1 cellular context compared by ENCODE assay signal in the genomic region with DNA sequence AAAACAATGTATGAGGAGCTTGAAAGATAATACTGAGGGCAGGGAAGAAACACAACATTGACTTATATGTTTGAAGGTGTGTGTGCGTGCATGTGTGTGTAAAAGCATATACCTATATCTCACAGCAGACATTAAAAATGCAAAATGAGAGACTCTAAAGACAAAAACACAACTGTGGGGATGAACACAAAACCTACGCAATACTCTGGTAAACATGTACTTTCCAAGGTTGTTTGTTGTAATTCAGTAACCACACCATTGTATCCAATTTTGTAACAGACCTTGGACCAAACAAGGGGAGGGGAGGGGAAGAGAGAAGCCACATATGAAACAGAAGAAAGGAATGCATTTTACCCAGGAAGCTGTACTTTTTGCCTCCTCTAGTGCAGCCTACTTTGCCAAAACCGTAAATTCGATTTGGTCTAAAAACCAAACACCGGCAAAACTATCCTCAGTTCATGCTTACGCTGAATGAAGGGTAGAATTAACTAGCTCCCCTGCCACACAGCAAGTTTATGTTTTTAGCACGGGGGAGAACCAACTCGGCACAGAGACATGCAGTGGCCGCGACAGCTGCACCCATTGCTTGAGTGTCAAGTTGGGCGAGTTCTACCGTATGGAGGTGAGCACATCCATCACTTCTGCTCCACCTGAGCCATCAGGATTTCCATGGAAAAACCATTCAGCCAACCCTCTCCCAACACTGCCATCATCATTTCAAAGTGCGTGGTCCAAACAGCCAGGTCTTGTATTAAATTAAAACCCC.
TF ChIP-seq lines count a peak whose summit lies in the region.

No MANE protein-coding gene starts in this region.

TF ChIP-seq in HepG2, 621 proteins besides CTCF, POLR2A, EP300 and RAD21 (continued from another document and continues in another):
- TF ChIP-seq, protein P1, sequence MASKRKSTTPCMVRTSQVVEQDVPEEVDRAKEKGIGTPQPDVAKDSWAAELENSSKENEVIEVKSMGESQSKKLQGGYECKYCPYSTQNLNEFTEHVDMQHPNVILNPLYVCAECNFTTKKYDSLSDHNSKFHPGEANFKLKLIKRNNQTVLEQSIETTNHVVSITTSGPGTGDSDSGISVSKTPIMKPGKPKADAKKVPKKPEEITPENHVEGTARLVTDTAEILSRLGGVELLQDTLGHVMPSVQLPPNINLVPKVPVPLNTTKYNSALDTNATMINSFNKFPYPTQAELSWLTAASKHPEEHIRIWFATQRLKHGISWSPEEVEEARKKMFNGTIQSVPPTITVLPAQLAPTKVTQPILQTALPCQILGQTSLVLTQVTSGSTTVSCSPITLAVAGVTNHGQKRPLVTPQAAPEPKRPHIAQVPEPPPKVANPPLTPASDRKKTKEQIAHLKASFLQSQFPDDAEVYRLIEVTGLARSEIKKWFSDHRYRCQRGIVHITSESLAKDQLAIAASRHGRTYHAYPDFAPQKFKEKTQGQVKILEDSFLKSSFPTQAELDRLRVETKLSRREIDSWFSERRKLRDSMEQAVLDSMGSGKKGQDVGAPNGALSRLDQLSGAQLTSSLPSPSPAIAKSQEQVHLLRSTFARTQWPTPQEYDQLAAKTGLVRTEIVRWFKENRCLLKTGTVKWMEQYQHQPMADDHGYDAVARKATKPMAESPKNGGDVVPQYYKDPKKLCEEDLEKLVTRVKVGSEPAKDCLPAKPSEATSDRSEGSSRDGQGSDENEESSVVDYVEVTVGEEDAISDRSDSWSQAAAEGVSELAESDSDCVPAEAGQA (IDR thresholded peaks at IDR 0.05; ENCODE audit: low read depth): no peak
- TF ChIP-seq, protein P1 (CRISPR knock-in tag; IDR thresholded peaks at IDR 0.05; ENCODE audit: borderline replicate concordance): no peak
- TF ChIP-seq FOXA1 (IDR thresholded peaks at IDR 0.05): peak; percentile 82
- TF ChIP-seq FOXA1 (CRISPR knock-in tag; IDR thresholded peaks at IDR 0.05): peak; percentile 93
- no peak for TF ChIP-seq SRSF1 (optimal IDR thresholded peaks at IDR 0.05; ENCODE audit: low read depth, low read length)
- TF ChIP-seq, protein P2, sequence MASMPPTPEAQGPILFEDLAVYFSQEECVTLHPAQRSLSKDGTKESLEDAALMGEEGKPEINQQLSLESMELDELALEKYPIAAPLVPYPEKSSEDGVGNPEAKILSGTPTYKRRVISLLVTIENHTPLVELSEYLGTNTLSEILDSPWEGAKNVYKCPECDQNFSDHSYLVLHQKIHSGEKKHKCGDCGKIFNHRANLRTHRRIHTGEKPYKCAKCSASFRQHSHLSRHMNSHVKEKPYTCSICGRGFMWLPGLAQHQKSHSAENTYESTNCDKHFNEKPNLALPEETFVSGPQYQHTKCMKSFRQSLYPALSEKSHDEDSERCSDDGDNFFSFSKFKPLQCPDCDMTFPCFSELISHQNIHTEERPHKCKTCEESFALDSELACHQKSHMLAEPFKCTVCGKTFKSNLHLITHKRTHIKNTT (CRISPR knock-in tag; IDR thresholded peaks at IDR 0.05): no peak
- peak; percentile 74; the same call in 1 of the 2 replicates for TF ChIP-seq JUNB (CRISPR knock-in tag; IDR thresholded peaks at IDR 0.05; ENCODE audit: borderline replicate concordance)
- TF ChIP-seq ZEB1 (IDR thresholded peaks at IDR 0.05; ENCODE audit: insufficient replicate concordance, low read depth): no peak
- no peak for TF ChIP-seq MTA3 (CRISPR knock-in tag; IDR thresholded peaks at IDR 0.05)
- TF ChIP-seq ZNF3 (CRISPR knock-in tag; IDR thresholded peaks at IDR 0.05): no peak
- TF ChIP-seq, protein P3, sequence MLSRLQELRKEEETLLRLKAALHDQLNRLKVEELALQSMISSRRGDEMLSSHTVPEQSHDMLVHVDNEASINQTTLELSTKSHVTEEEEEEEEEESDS (CRISPR knock-in tag; IDR thresholded peaks at IDR 0.05; ENCODE audit: borderline replicate concordance): no peak
- TF ChIP-seq, protein P4, sequence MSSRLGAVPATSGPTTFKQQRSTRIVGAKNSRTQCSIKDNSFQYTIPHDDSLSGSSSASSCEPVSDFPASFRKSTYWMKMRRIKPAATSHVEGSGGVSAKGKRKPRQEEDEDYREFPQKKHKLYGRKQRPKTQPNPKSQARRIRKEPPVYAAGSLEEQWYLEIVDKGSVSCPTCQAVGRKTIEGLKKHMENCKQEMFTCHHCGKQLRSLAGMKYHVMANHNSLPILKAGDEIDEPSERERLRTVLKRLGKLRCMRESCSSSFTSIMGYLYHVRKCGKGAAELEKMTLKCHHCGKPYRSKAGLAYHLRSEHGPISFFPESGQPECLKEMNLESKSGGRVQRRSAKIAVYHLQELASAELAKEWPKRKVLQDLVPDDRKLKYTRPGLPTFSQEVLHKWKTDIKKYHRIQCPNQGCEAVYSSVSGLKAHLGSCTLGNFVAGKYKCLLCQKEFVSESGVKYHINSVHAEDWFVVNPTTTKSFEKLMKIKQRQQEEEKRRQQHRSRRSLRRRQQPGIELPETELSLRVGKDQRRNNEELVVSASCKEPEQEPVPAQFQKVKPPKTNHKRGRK (CRISPR knock-in tag; IDR thresholded peaks at IDR 0.05): no peak
- peak; percentile 44; the same call in 1 of the 2 replicates for TF ChIP-seq HOXA3 (CRISPR knock-in tag; IDR thresholded peaks at IDR 0.05)
- peak; percentile 57; the same call in 1 of the 2 replicates for TF ChIP-seq MBD4 (IDR thresholded peaks at IDR 0.05; ENCODE audit: borderline replicate concordance, low read length)
- TF ChIP-seq, protein P5, sequence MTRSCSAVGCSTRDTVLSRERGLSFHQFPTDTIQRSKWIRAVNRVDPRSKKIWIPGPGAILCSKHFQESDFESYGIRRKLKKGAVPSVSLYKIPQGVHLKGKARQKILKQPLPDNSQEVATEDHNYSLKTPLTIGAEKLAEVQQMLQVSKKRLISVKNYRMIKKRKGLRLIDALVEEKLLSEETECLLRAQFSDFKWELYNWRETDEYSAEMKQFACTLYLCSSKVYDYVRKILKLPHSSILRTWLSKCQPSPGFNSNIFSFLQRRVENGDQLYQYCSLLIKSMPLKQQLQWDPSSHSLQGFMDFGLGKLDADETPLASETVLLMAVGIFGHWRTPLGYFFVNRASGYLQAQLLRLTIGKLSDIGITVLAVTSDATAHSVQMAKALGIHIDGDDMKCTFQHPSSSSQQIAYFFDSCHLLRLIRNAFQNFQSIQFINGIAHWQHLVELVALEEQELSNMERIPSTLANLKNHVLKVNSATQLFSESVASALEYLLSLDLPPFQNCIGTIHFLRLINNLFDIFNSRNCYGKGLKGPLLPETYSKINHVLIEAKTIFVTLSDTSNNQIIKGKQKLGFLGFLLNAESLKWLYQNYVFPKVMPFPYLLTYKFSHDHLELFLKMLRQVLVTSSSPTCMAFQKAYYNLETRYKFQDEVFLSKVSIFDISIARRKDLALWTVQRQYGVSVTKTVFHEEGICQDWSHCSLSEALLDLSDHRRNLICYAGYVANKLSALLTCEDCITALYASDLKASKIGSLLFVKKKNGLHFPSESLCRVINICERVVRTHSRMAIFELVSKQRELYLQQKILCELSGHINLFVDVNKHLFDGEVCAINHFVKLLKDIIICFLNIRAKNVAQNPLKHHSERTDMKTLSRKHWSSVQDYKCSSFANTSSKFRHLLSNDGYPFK (CRISPR knock-in tag; IDR thresholded peaks at IDR 0.05; ENCODE audit: borderline replicate concordance): no peak
- peak; percentile 91 for TF ChIP-seq ZKSCAN5 (CRISPR knock-in tag; IDR thresholded peaks at IDR 0.05)
- 0 out of 2 replicates have a peak, but pooled peaks have one; percentile 32 for TF ChIP-seq KMT2B (CRISPR knock-in tag; IDR thresholded peaks at IDR 0.05)
- no peak for TF ChIP-seq YEATS2 (CRISPR knock-in tag; IDR thresholded peaks at IDR 0.05; ENCODE audit: borderline replicate concordance)
- peak; percentile 92 for TF ChIP-seq CEBPG (CRISPR knock-in tag; IDR thresholded peaks at IDR 0.05)
- TF ChIP-seq, protein P6, sequence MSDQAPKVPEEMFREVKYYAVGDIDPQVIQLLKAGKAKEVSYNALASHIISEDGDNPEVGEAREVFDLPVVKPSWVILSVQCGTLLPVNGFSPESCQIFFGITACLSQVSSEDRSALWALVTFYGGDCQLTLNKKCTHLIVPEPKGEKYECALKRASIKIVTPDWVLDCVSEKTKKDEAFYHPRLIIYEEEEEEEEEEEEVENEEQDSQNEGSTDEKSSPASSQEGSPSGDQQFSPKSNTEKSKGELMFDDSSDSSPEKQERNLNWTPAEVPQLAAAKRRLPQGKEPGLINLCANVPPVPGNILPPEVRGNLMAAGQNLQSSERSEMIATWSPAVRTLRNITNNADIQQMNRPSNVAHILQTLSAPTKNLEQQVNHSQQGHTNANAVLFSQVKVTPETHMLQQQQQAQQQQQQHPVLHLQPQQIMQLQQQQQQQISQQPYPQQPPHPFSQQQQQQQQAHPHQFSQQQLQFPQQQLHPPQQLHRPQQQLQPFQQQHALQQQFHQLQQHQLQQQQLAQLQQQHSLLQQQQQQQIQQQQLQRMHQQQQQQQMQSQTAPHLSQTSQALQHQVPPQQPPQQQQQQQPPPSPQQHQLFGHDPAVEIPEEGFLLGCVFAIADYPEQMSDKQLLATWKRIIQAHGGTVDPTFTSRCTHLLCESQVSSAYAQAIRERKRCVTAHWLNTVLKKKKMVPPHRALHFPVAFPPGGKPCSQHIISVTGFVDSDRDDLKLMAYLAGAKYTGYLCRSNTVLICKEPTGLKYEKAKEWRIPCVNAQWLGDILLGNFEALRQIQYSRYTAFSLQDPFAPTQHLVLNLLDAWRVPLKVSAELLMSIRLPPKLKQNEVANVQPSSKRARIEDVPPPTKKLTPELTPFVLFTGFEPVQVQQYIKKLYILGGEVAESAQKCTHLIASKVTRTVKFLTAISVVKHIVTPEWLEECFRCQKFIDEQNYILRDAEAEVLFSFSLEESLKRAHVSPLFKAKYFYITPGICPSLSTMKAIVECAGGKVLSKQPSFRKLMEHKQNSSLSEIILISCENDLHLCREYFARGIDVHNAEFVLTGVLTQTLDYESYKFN (CRISPR knock-in tag; conservative IDR thresholded peaks at IDR 0.05): peak; percentile 96
- TF ChIP-seq, protein P7, sequence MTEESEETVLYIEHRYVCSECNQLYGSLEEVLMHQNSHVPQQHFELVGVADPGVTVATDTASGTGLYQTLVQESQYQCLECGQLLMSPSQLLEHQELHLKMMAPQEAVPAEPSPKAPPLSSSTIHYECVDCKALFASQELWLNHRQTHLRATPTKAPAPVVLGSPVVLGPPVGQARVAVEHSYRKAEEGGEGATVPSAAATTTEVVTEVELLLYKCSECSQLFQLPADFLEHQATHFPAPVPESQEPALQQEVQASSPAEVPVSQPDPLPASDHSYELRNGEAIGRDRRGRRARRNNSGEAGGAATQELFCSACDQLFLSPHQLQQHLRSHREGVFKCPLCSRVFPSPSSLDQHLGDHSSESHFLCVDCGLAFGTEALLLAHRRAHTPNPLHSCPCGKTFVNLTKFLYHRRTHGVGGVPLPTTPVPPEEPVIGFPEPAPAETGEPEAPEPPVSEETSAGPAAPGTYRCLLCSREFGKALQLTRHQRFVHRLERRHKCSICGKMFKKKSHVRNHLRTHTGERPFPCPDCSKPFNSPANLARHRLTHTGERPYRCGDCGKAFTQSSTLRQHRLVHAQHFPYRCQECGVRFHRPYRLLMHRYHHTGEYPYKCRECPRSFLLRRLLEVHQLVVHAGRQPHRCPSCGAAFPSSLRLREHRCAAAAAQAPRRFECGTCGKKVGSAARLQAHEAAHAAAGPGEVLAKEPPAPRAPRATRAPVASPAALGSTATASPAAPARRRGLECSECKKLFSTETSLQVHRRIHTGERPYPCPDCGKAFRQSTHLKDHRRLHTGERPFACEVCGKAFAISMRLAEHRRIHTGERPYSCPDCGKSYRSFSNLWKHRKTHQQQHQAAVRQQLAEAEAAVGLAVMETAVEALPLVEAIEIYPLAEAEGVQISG (CRISPR knock-in tag; IDR thresholded peaks at IDR 0.05): no peak
- TF ChIP-seq RXRB (CRISPR knock-in tag; IDR thresholded peaks at IDR 0.05; ENCODE audit: borderline replicate concordance): peak; percentile 88
- peak; percentile 14; the same call in 1 of the 2 replicates for TF ChIP-seq ZSCAN25 (CRISPR knock-in tag; IDR thresholded peaks at IDR 0.05)
- TF ChIP-seq ZNF879 (CRISPR knock-in tag; IDR thresholded peaks at IDR 0.05): no peak
- TF ChIP-seq ZNF546 (CRISPR knock-in tag; conservative IDR thresholded peaks at IDR 0.05): no peak
- TF ChIP-seq ZNF446 (CRISPR knock-in tag; IDR thresholded peaks at IDR 0.05): no peak
- TF ChIP-seq ZNF761 (CRISPR knock-in tag; conservative IDR thresholded peaks at IDR 0.05): peak; percentile 71; the same call in 1 of the 2 replicates
- no peak for TF ChIP-seq ZNF607 (CRISPR knock-in tag; IDR thresholded peaks at IDR 0.05; ENCODE audit: borderline replicate concordance)
- TF ChIP-seq ZNF17 (CRISPR knock-in tag; IDR thresholded peaks at IDR 0.05): no peak
- no peak for TF ChIP-seq NR3C1 (CRISPR knock-in tag; IDR thresholded peaks at IDR 0.05)
- peak; percentile 56 for TF ChIP-seq TBL1XR1 (IDR thresholded peaks at IDR 0.05; ENCODE audit: borderline replicate concordance, low read length, partially characterized antibody)
- TF ChIP-seq RARA (CRISPR knock-in tag; IDR thresholded peaks at IDR 0.05): peak; percentile 84
- TF ChIP-seq NFKBIZ (CRISPR knock-in tag; IDR thresholded peaks at IDR 0.05): peak; percentile 68; the same call in 1 of the 2 replicates
- no peak for TF ChIP-seq STAG1 (CRISPR knock-in tag; IDR thresholded peaks at IDR 0.05)
- no peak for TF ChIP-seq AGO2 (optimal IDR thresholded peaks at IDR 0.05; ENCODE audit: low read depth, low read length)
- no peak for TF ChIP-seq ZNF180 (CRISPR knock-in tag; IDR thresholded peaks at IDR 0.05; ENCODE audit: borderline replicate concordance, low read depth)
- peak; percentile 92; the same call in 1 of the 2 replicates for TF ChIP-seq FOXJ3 (CRISPR knock-in tag; IDR thresholded peaks at IDR 0.05; ENCODE audit: borderline replicate concordance)
- TF ChIP-seq ZNF564 (CRISPR knock-in tag; IDR thresholded peaks at IDR 0.05): 0 out of 2 replicates have a peak, but pooled peaks have one; percentile 24
- TF ChIP-seq HES4 (CRISPR knock-in tag; IDR thresholded peaks at IDR 0.05; ENCODE audit: borderline replicate concordance): no peak
